ENCODE assay signal across 19 cellular contexts in the genomic region with DNA sequence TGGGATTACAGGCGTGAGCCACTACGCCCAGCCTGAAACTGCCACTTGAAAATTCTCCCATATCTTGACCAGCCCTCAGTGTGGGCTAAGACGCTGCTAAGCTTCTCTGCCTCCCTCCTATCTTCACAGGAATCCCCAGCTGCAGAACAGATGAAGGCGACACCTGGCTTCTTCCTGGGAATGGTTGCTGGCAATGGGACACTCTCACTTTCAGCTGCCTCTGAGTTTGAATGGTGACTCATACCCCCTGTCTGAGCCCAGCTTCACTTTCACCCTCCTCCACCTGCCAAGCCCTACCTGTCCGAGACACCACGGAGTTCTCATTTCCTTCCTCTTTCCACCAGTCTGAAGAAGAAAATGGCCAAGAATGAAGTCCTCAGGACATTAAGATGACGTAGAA. TPM values are rescaled to one million over a fixed set of nuclear protein-coding genes. Genes with fewer than 3 reads are reported as not detected.
DNase-seq lines count a peak whose midpoint lies in the region; FAIRE-seq and TF ChIP-seq lines count a peak whose summit lies in the region.
"Had no signal": no experiment of that assay in that cellular context is flagged by ENCODE, and none has a peak within 500 bp of the region (broad histone marks: within the 10 kb centered on the region; RNA-seq: fewer than 3 reads in every experiment).

No MANE protein-coding gene starts in this region.

- H3K27ac ChIP-seq in breast epithelium (no peak overlapping the region), testis (no peak overlapping the region)
- H3K27ac ChIP-seq: C4-2B, coronary artery, epithelial cell of prostate had no signal

- H3K9me3 Mint-ChIP-seq in MCF 10A (ENCODE audit: unreplicated experiment): peaks cover 7% of the 10 kb centered on the region
- H3K9me3 Mint-ChIP-seq in dendritic cell treated with granulocyte-macrophage colony-stimulating factor and Interleukin-4, amounts not matched to agents 40 ng/mL and 50 ng/mL, for 4 days: peaks cover 27% of the 10 kb centered on the region

- no peaks in the 10 kb centered on the region for H3K4me1 ChIP-seq in breast epithelium
- no peaks in the 10 kb centered on the region for H3K4me1 ChIP-seq in testis

- no peaks in the 10 kb centered on the region for H3K4me1 Mint-ChIP-seq in MCF 10A (ENCODE audit: insufficient read depth, unreplicated experiment)
- H3K4me1 Mint-ChIP-seq in dendritic cell treated with granulocyte-macrophage colony-stimulating factor and Interleukin-4, amounts not matched to agents 40 ng/mL and 50 ng/mL, for 4 days (ENCODE audit: low read depth): peaks cover 7% of the 10 kb centered on the region

- no peaks in the 10 kb centered on the region for H3K36me3 Mint-ChIP-seq in MCF 10A (ENCODE audit: insufficient read depth, unreplicated experiment)
- peaks cover 21% of the 10 kb centered on the region for H3K36me3 Mint-ChIP-seq in dendritic cell treated with granulocyte-macrophage colony-stimulating factor and Interleukin-4, amounts not matched to agents 40 ng/mL and 50 ng/mL, for 4 days (ENCODE audit: low read depth)

- no peak overlapping the region for H3K4me3 Mint-ChIP-seq in MCF 10A (ENCODE audit: unreplicated experiment)
- H3K4me3 Mint-ChIP-seq in dendritic cell treated with granulocyte-macrophage colony-stimulating factor and Interleukin-4, amounts not matched to agents 40 ng/mL and 50 ng/mL, for 4 days: no peak overlapping the region
- H3K4me3 Mint-ChIP-seq: stimulated activated naive CD8-positive, alpha-beta T cell treated with anti-CD3 and anti-CD28 coated beads, Interleukin-15, Interleukin-2, amounts not matched to agents 100 ng/mL and 50 ng/mL, for 24 hours had no signal

- FAIRE-seq in urothelium cell line (lab: Jason Lieb, UNC): no peak
- FAIRE-seq: A204.1 had no signal

- POLR2A ChIA-PET in MCF 10A (lab: Yijun Ruan, JAX): interaction anchor here (0.5 kb wide), 1 partner anchor 1082 kb away, joined by 3 read pairs; a partner anchor contains a TSS

- TF ChIP-seq POLR2A in breast epithelium (IDR thresholded peaks at IDR 0.05) (no peak), testis (IDR thresholded peaks at IDR 0.05) (no peak)

- 88 to 90% methylated on average over 7 of the region's 7 CpGs for WGBS in testis, 2 donors

- peaks cover 54% of the 10 kb centered on the region for H3K27me3 Mint-ChIP-seq in MCF 10A (ENCODE audit: insufficient read depth, unreplicated experiment)
- H3K27me3 Mint-ChIP-seq in dendritic cell treated with granulocyte-macrophage colony-stimulating factor and Interleukin-4, amounts not matched to agents 40 ng/mL and 50 ng/mL, for 4 days: peaks cover 15% of the 10 kb centered on the region

- intact Hi-C loops in MCF 10A (cut with micrococcal nuclease): no loop called here
- intact Hi-C loops in breast epithelium (cut with DNase I; ENCODE audit: low total_unique reads): no loop called here
- intact Hi-C loops in dendritic cell treated with granulocyte-macrophage colony-stimulating factor and Interleukin-4, amounts not matched to agents 40 ng/mL and 50 ng/mL, for 4 days (cut with micrococcal nuclease): no loop called here
- intact Hi-C loops in testis (cut with DNase I; ENCODE audit: low total_unique reads): no loop called here

- H3K36me3 ChIP-seq in breast epithelium: no peaks in the 10 kb centered on the region
- H3K36me3 ChIP-seq in testis (ENCODE audit: low read depth, missing control alignments): no peaks in the 10 kb centered on the region

- H3K4me3 ChIP-seq in breast epithelium: no peak overlapping the region
- H3K4me3 ChIP-seq in testis: no peak overlapping the region
- H3K4me3 ChIP-seq: coronary artery had no signal

- DNase-seq in MCF 10A (ENCODE audit: unreplicated experiment) (peak; percentile 54), breast epithelium (ENCODE audit: low spot score in 2 of 2) (no peak), RPMI8226 (peak; percentile 43), urothelium cell line (ENCODE audit: low spot score) (peak; percentile 54), testis (no peak)
- DNase-seq in activated CD4-positive, alpha-beta T cell treated with anti-CD3 and anti-CD28 coated beads for 48 hours: no peak
- DNase-seq in activated naive CD4-positive, alpha-beta T cell (lab: John Stamatoyannopoulos, UW): no peak
- DNase-seq: aorta, DND-41, glutamatergic neuron, islet precursor cell, NCI-H1694, NCI-H510A had no signal

- CTCF ChIA-PET in MCF 10A (lab: Yijun Ruan, JAX): interaction anchor here (0.6 to 1.4 kb wide), 3 partner anchors 33 to 585 kb away, joined by 3 read pairs; no protein-coding TSS in a partner anchor

- H3K27ac Mint-ChIP-seq in MCF 10A (ENCODE audit: low read depth, unreplicated experiment): no peak overlapping the region
- H3K27ac Mint-ChIP-seq in dendritic cell treated with granulocyte-macrophage colony-stimulating factor and Interleukin-4, amounts not matched to agents 40 ng/mL and 50 ng/mL, for 4 days: peak overlapping the region; percentile 47
- H3K27ac Mint-ChIP-seq: stimulated activated naive CD8-positive, alpha-beta T cell treated with anti-CD3 and anti-CD28 coated beads, Interleukin-15, Interleukin-2, amounts not matched to agents 100 ng/mL and 50 ng/mL, for 24 hours had no signal

- BruUV-seq in MCF 10A (replicated peaks; lab: Mats Ljungman, UMichigan): no TSS peak

- H3K27me3 ChIP-seq in breast epithelium (no peaks in the 10 kb centered on the region), testis (no peaks in the 10 kb centered on the region)

- H3K9me3 ChIP-seq in breast epithelium (peaks cover 10 to 12% of the 10 kb centered on the region in 2 donors), testis (no peaks in the 10 kb centered on the region)

- TF ChIP-seq CTCF in MCF 10A (IDR thresholded peaks at IDR 0.05; ENCODE audit: unreplicated experiment): no peak
- TF ChIP-seq CTCF in breast epithelium (IDR thresholded peaks at IDR 0.05): no peak
- TF ChIP-seq CTCF in testis (IDR thresholded peaks at IDR 0.05): no peak

RNA-seq across cellular contexts. Expression of a gene that starts 18.3 kb away (rescaled TPM):
- total RNA-seq in MCF 10A (2022) (0.35 and 0.54 TPM in 2 replicates), breast epithelium (1 to 10 TPM; 5.6 to 7.8 (median 5.8) TPM), testis (10 to 100 TPM; 26.6 to 31.7 TPM)
- 32.0 TPM for polyA plus RNA-seq in testis (ENCODE audit: insufficient read depth, low read depth, low replicate concordance)

Comparison
In these comparisons a context has a peak if more than half of its experiments do, and no peak if none do; other contexts are left out.
1. DNase-seq: peak in MCF 10A (single experiment), RPMI8226 (single experiment) and urothelium cell line (single experiment); none in breast epithelium (0 of 2), activated CD4-positive, alpha-beta T cell treated with anti-CD3 and anti-CD28 coated beads for 48 hours (single experiment), testis (single experiment) and activated naive CD4-positive, alpha-beta T cell (0 of 4).